12 cellular contexts compared by ENCODE assay signal in genomic region chr2:197292614-197293013, GRCh38. TPM values are rescaled to one million over a fixed set of nuclear protein-coding genes. Genes with fewer than 3 reads are reported as not detected.
A peak's percentile ranks its signal among the peaks of the same experiment; 100 is the strongest.
DNase-seq lines count a peak whose midpoint lies in the region; ATAC-seq and TF ChIP-seq lines count a peak whose summit lies in the region.
"Had no signal": no experiment of that assay in that cellular context is flagged by ENCODE, and none has a peak within 500 bp of the region (broad histone marks: within the 10 kb centered on the region; RNA-seq: fewer than 3 reads in every experiment).

No MANE protein-coding gene starts in this region.

- 87 to 89% methylated on average over 2 of the region's 2 CpGs for WGBS in gastroesophageal sphincter (ENCODE audit: low coverage in 1 of 2), 2 donors
- WGBS in body of pancreas, 2 donors = 90 to 92% methylated on average over 2 of the region's 2 CpGs

- peak overlapping the region in 1 of 2 donors; percentile 15 for H3K4me3 ChIP-seq in CD4-positive, alpha-beta memory T cell (ENCODE audit: low read length in 2 of 2)
- H3K4me3 ChIP-seq in PC-3 (ENCODE audit: low read length) (no peak overlapping the region), gastroesophageal sphincter (no peak overlapping the region), body of pancreas (no peak overlapping the region), BE2C (ENCODE audit: low read depth, low read length) (no peak overlapping the region)
- H3K4me3 ChIP-seq: cardiac muscle cell, right lobe of liver had no signal

- H3K79me2 ChIP-seq in PC-3 (ENCODE audit: low read length) = no peaks in the 10 kb centered on the region

- peak overlapping the region; percentile 69 for H3K27ac ChIP-seq in CD4-positive, alpha-beta memory T cell (ENCODE audit: low read depth, low read length)
- H3K27ac ChIP-seq in PC-3 (ENCODE audit: low read length) (no peak overlapping the region), gastroesophageal sphincter (peak overlapping the region in 3 of 4 donors; percentile 26 to 63 (median 58)), body of pancreas (no peak overlapping the region)
- H3K27ac ChIP-seq: cardiac muscle cell, right lobe of liver had no signal

- peaks cover 100% of the 10 kb centered on the region for H3K4me1 ChIP-seq in CD4-positive, alpha-beta memory T cell (ENCODE audit: insufficient read depth, low read length)
- H3K4me1 ChIP-seq in PC-3 (ENCODE audit: insufficient read depth, low read length) (peaks cover 16% of the 10 kb centered on the region), gastroesophageal sphincter (peaks cover 7 to 34% (median 10%) of the 10 kb centered on the region in 3 donors), body of pancreas (no peaks in the 10 kb centered on the region), BE2C (no peaks in the 10 kb centered on the region)

- H3K27me3 Mint-ChIP-seq in CD4-positive, alpha-beta memory T cell = no peaks in the 10 kb centered on the region

- peak overlapping the region; percentile 90 to 99 (median 96) for H3K27ac Mint-ChIP-seq in CD4-positive, alpha-beta memory T cell

- DNase-seq in CD4-positive, alpha-beta memory T cell = peak in 1 of 5 donors; percentile 30
- DNase-seq in PC-3 = no peak
- DNase-seq in germinal center (ENCODE audit: low spot score) = no peak
- DNase-seq in body of pancreas = no peak
- DNase-seq in stimulated activated CD4-positive, alpha-beta T cell treated with anti-CD3 and anti-CD28 coated beads, Interleukin-4, amount 100 ng/mL, for 4 hours = no peak
- DNase-seq in BE2C = no peak
- DNase-seq: GOT3, NCI-H1930, right lobe of liver had no signal

- peaks cover 64 to 94% (median 82%) of the 10 kb centered on the region in 4 donors for H3K4me1 Mint-ChIP-seq in CD4-positive, alpha-beta memory T cell

- H3K27me3 ChIP-seq in CD4-positive, alpha-beta memory T cell (ENCODE audit: insufficient read depth, low read length) = no peaks in the 10 kb centered on the region
- H3K27me3 ChIP-seq in PC-3 (ENCODE audit: low read length) (no peaks in the 10 kb centered on the region), gastroesophageal sphincter (no peaks in the 10 kb centered on the region), body of pancreas (no peaks in the 10 kb centered on the region), BE2C (no peaks in the 10 kb centered on the region)
- H3K27me3 ChIP-seq: cardiac muscle cell, right lobe of liver had no signal

- no peak for TF ChIP-seq POLR2A in gastroesophageal sphincter (IDR thresholded peaks at IDR 0.05)
- no peak for TF ChIP-seq POLR2A in body of pancreas (IDR thresholded peaks at IDR 0.05)

- H3K9ac ChIP-seq in PC-3 (ENCODE audit: low read length) = no peak overlapping the region

- ATAC-seq in GM19463 (IDR thresholded peaks at IDR 0.05; ENCODE audit: unreplicated experiment) (peak; percentile 33), PC-3 (peak; percentile 46), gastroesophageal sphincter (no peak), body of pancreas (no peak)

- H3K4me2 ChIP-seq in PC-3 (ENCODE audit: low read length) = no peak overlapping the region

- no peaks in the 10 kb centered on the region for H3K36me3 ChIP-seq in CD4-positive, alpha-beta memory T cell (ENCODE audit: insufficient read depth, low read length)
- H3K36me3 ChIP-seq in PC-3 (ENCODE audit: low read depth, low read length) (no peaks in the 10 kb centered on the region), gastroesophageal sphincter (no peaks in the 10 kb centered on the region), body of pancreas (replicated peaks in 1 of 2; ENCODE audit: insufficient read depth in 1 of 2, low read depth in 2 of 2) (no peaks in the 10 kb centered on the region), BE2C (no peaks in the 10 kb centered on the region)
- H3K36me3 ChIP-seq: cardiac muscle cell, right lobe of liver had no signal

- CTCF ChIA-PET in CD4-positive, alpha-beta memory T cell (lab: Charles Lee; ENCODE audit: partially characterized antibody) = interaction anchor here (0.7 to 5.4 kb wide), 10 partner anchors 12 to 101 kb away, joined by 3 to 24 read pairs (median 4); partner anchors contain the start of gene ANKRD44
- CTCF ChIA-PET in PC-3 (lab: Charles Lee) = no interaction called here

- no peaks in the 10 kb centered on the region for H3K9me3 Mint-ChIP-seq in CD4-positive, alpha-beta memory T cell

- no peaks in the 10 kb centered on the region for H3F3A ChIP-seq in PC-3 (ENCODE audit: low read length, unreplicated experiment)

- intact Hi-C loops in CD4-positive, alpha-beta memory T cell (cut with micrococcal nuclease) = loop anchor here (1.0 to 2.0 kb wide), 3 partner anchors 13 to 52 kb away; no protein-coding TSS in a partner anchor
- intact Hi-C loops in PC-3 (cut with micrococcal nuclease) = no loop called here
- intact Hi-C loops in body of pancreas (cut with DNase I) = no loop called here

- TF ChIP-seq EP300 in gastroesophageal sphincter (IDR thresholded peaks at IDR 0.05) = no peak

- H3K4me3 Mint-ChIP-seq in CD4-positive, alpha-beta memory T cell = peak overlapping the region; percentile 77 to 87 (median 82)

- POLR2A ChIA-PET in CD4-positive, alpha-beta memory T cell (lab: Charles Lee; ENCODE audit: partially characterized antibody) = interaction anchor here (2.1 to 20.5 kb wide), 6 partner anchors 12 to 84 kb away, joined by 8 to 1065 read pairs (median 165); partner anchors contain the start of gene ANKRD44
- POLR2A ChIA-PET in PC-3 (lab: Charles Lee; ENCODE audit: unreplicated experiment) = no interaction called here

- H2AFZ ChIP-seq in PC-3 (ENCODE audit: low read length) = no peak overlapping the region

- no peaks in the 10 kb centered on the region for H3K9me2 ChIP-seq in PC-3 (replicated peaks; ENCODE audit: low read length)

- H4K20me1 ChIP-seq in PC-3 (ENCODE audit: low read length) = no peaks in the 10 kb centered on the region

- TF ChIP-seq CTCF in PC-3 (conservative IDR thresholded peaks at IDR 0.05; ENCODE audit: low read depth, low read length) (no peak), gastroesophageal sphincter (IDR thresholded peaks at IDR 0.05) (no peak), body of pancreas (IDR thresholded peaks at IDR 0.05) (no peak), BE2C (IDR thresholded peaks at IDR 0.05; ENCODE audit: low read depth, low read length) (no peak)

- H3K36me3 Mint-ChIP-seq in CD4-positive, alpha-beta memory T cell = peaks cover 11 to 50% of the 10 kb centered on the region in 2 donors

- H3K9me3 ChIP-seq in CD4-positive, alpha-beta memory T cell (ENCODE audit: control insufficient read depth in 1 of 2, low read length in 2 of 2) = no peaks in the 10 kb centered on the region
- H3K9me3 ChIP-seq in PC-3 (ENCODE audit: low read length) = no peaks in the 10 kb centered on the region
- H3K9me3 ChIP-seq in gastroesophageal sphincter = no peaks in the 10 kb centered on the region
- H3K9me3 ChIP-seq in body of pancreas = no peaks in the 10 kb centered on the region
- H3K9me3 ChIP-seq in BE2C = no peaks in the 10 kb centered on the region
- H3K9me3 ChIP-seq: right lobe of liver had no signal

- BruUV-seq in PC-3 (replicated peaks; lab: Mats Ljungman, UMichigan) = no TSS peak

RNA-seq across cellular contexts. Expression of gene ANKRD44, which starts 18.0 kb away (rescaled TPM):
- total RNA-seq in CD4-positive, alpha-beta memory T cell = 100 to 1,000 TPM; 229 to 248 TPM
- 10 to 100 TPM; 51.5 to 87.9 TPM for polyA plus RNA-seq in CD4-positive, alpha-beta memory T cell
- 2.4 and 28.7 TPM in 2 replicates for total RNA-seq in PC-3 (2014; rRNA removed)
- total RNA-seq in gastroesophageal sphincter = 10 to 100 TPM; 24.4 to 51.8 (median 35.7) TPM
- total RNA-seq in body of pancreas = 10 to 100 TPM; 12.2 TPM
- polyA plus RNA-seq in BE2C (2012; ENCODE audit: insufficient read depth, insufficient read length, low read depth) = 14.4 TPM

Comparison
In these comparisons a context has a peak if more than half of its experiments do, and no peak if none do; other contexts are left out.
1. H3K27ac ChIP-seq: peak in CD4-positive, alpha-beta memory T cell (single experiment) and gastroesophageal sphincter (3 of 4); none in PC-3 (single experiment) and body of pancreas (0 of 4).
2. ATAC-seq: peak in GM19463 (single experiment) and PC-3 (single experiment); none in gastroesophageal sphincter (single experiment) and body of pancreas (single experiment).